ENCODE assay signal across 15 cellular contexts in the genomic region with DNA sequence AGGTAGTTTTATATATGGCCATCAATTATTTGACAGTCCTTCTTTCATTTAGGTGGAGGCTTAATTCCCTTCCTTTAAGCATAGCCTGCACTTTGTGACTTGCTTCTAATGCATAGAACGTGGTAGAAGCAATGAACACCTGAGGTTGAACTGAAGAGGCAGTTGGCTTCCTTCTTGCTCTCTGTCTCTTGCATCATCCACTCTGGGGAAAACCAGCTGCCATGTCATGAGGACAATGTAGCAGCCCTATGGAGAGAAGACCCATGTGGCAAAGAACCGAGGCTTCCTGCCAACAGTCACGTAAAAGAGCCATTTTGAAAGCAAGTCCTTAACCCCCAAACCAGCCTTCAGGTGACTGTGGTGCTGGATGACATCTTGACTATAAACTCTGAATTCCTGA. TPM values are rescaled to one million over a fixed set of nuclear protein-coding genes. Genes with fewer than 3 reads are reported as not detected.
"Had no signal": no experiment of that assay in that cellular context is flagged by ENCODE, and none has a peak within 500 bp of the region (broad histone marks: within the 10 kb centered on the region; RNA-seq: fewer than 3 reads in every experiment).

No MANE protein-coding gene starts in this region.

- H3K4me3 ChIP-seq: coronary artery, left ventricle myocardium inferior, stomach, thoracic aorta had no signal

- H3K27ac ChIP-seq: coronary artery, foreskin keratinocyte, left ventricle myocardium inferior, stomach, thoracic aorta had no signal

- H3K36me3 ChIP-seq: left ventricle myocardium inferior, stomach had no signal

- H3K9me3 ChIP-seq: thoracic aorta had no signal

- H3K4me1 ChIP-seq: foreskin keratinocyte had no signal

- FAIRE-seq: endothelial cell of umbilical vein had no signal

- DNase-seq: activated B cell treated with CpG ODN at 0.5 μM for 24 hours; activated CD4-positive, alpha-beta T cell treated with anti-CD3 and anti-CD28 coated beads, Interleukin-2, amount 10 ng/mL, durations not matched to agents 7 days and 5 days; activated naive CD4-positive, alpha-beta T cell treated with anti-CD3 and anti-CD28 coated beads, Interleukin-2, amount 50 U/mL, for 16 hours; activated T-cell treated with anti-CD3 and anti-CD28 coated beads, Interleukin-2, amount 50 U/mL, for 1 hour; central memory CD4-positive, alpha-beta T cell; effector CD4-positive, alpha-beta T cell; foreskin keratinocyte; left ventricle myocardium inferior; nephron progenitor cell; stimulated activated CD4-positive, alpha-beta T cell treated with anti-CD3 and anti-CD28 coated beads, Interleukin-4, amount 100 ng/mL, for 1 hour; stomach had no signal

RNA-seq across cellular contexts. Expression of gene ATOH8, which starts 46.8 kb away (rescaled TPM):
- total RNA-seq: activated B cell treated with CpG ODN at 0.5 μM for 24 hours; activated CD8-positive, alpha-beta memory T cell treated with anti-CD3 and anti-CD28 coated beads for 36 hours; foreskin keratinocyte had no signal
- polyA plus RNA-seq: foreskin keratinocyte had no signal
